ENCODE assay signal across 23 cellular contexts in the genomic region with DNA sequence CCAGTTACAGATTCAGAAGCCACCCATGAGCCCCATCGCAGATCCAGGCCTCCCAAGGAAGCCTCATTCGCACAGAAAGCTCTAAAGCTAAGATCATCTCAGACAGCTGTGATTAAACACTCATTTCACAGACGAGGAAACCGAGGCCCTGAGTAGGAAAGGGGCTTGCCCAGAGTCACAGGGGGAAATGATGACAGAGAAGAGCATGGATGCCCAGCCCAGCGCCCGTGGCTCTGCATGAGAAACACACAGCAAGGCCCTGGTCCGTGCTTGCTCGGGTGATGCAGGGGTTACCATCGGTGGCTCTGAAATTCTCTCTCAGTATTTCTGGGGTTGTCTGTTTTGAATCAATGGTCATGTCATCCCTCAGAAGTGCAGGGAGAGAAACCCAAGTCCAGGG.
"Had no signal": no experiment of that assay in that cellular context is flagged by ENCODE, and none has a peak within 500 bp of the region (broad histone marks: within the 10 kb centered on the region; RNA-seq: fewer than 3 reads in every experiment).

No MANE protein-coding gene starts in this region.

- H3K4me3 Mint-ChIP-seq: activated CD4-positive, alpha-beta T cell treated with anti-CD3 and anti-CD28 coated beads for 36 hours; activated naive CD4-positive, alpha-beta T cell treated with anti-CD3 and anti-CD28 coated beads for 36 hours; activated T-cell treated with anti-CD3 and anti-CD28 coated beads, Interleukin-2, amount 50 U/mL, for 4 hours; stimulated activated naive CD8-positive, alpha-beta T cell treated with anti-CD3 and anti-CD28 coated beads, Interleukin-15, Interleukin-2, amounts not matched to agents 100 ng/mL and 50 ng/mL, for 24 hours had no signal

- H3K9me3 ChIP-seq: esophagus squamous epithelium, gastrocnemius medialis, left ventricle myocardium inferior, uterus had no signal

- ATAC-seq: activated CD4-positive, alpha-beta T cell treated with anti-CD3 and anti-CD28 coated beads for 36 hours; activated T-cell treated with anti-CD3 and anti-CD28 coated beads, Interleukin-2, amount 50 U/mL, for 4 hours had no signal

- H3K9me3 Mint-ChIP-seq: activated naive CD4-positive, alpha-beta T cell treated with anti-CD3 and anti-CD28 coated beads for 36 hours; activated T-cell treated with anti-CD3 and anti-CD28 coated beads, Interleukin-2, amount 50 U/mL, for 4 hours; endodermal cell; nephron progenitor cell; stimulated activated naive CD8-positive, alpha-beta T cell treated with anti-CD3 and anti-CD28 coated beads, Interleukin-15, Interleukin-2, amounts not matched to agents 100 ng/mL and 50 ng/mL, for 24 hours had no signal

- H3K4me1 Mint-ChIP-seq: nephron progenitor cell had no signal

- H3K27ac Mint-ChIP-seq: activated CD4-positive, alpha-beta T cell treated with anti-CD3 and anti-CD28 coated beads for 36 hours; activated naive CD4-positive, alpha-beta T cell treated with anti-CD3 and anti-CD28 coated beads for 36 hours; endodermal cell; nephron progenitor cell; stimulated activated naive CD8-positive, alpha-beta T cell treated with anti-CD3 and anti-CD28 coated beads, Interleukin-15, Interleukin-2, amounts not matched to agents 100 ng/mL and 50 ng/mL, for 24 hours had no signal

- H3K27ac ChIP-seq: left ventricle myocardium inferior had no signal

- H3K27me3 Mint-ChIP-seq: activated CD4-positive, alpha-beta T cell treated with anti-CD3 and anti-CD28 coated beads for 36 hours; stimulated activated naive CD8-positive, alpha-beta T cell treated with anti-CD3 and anti-CD28 coated beads, Interleukin-15, Interleukin-2, amounts not matched to agents 100 ng/mL and 50 ng/mL, for 24 hours had no signal

- DNase-seq: activated CD4-positive, alpha-beta T cell treated with anti-CD3 and anti-CD28 coated beads for 36 hours; activated CD4-positive, alpha-beta T cell treated with anti-CD3 and anti-CD28 coated beads, Interleukin-2, amount 50 U/mL, for 4 hours; activated CD8-positive, alpha-beta memory T cell treated with anti-CD3 and anti-CD28 coated beads for 24 hours; activated CD8-positive, alpha-beta memory T cell treated with anti-CD3 and anti-CD28 coated beads, Interleukin-2, amount 50 U/mL, for 4 hours; activated effector memory CD4-positive, alpha-beta T cell treated with Interleukin-2 at 50 U/mL for 16 hours; activated naive CD4-positive, alpha-beta T cell treated with anti-CD3 and anti-CD28 coated beads for 36 hours; activated T-cell treated with anti-CD3 and anti-CD28 coated beads, Interleukin-2, amount 50 U/mL, for 4 hours; amygdala; cerebellar nuclear complex; cortex of kidney; esophagus squamous epithelium; gastrocnemius medialis; hypothalamus; left ventricle myocardium inferior; nephron progenitor cell; occipital lobe; stimulated activated CD4-positive, alpha-beta T cell treated with anti-CD3 and anti-CD28 coated beads, Interleukin-4, amount 100 ng/mL, for 4 hours; substantia nigra; T-helper 1 cell had no signal

- H3K36me3 ChIP-seq: esophagus squamous epithelium, gastrocnemius medialis, left ventricle myocardium inferior, tibial nerve, uterus had no signal

- H3K27me3 ChIP-seq: gastrocnemius medialis, tibial nerve, uterus had no signal
